Comparison of ENCODE assay signal across 2 cellular contexts in the genomic region with DNA sequence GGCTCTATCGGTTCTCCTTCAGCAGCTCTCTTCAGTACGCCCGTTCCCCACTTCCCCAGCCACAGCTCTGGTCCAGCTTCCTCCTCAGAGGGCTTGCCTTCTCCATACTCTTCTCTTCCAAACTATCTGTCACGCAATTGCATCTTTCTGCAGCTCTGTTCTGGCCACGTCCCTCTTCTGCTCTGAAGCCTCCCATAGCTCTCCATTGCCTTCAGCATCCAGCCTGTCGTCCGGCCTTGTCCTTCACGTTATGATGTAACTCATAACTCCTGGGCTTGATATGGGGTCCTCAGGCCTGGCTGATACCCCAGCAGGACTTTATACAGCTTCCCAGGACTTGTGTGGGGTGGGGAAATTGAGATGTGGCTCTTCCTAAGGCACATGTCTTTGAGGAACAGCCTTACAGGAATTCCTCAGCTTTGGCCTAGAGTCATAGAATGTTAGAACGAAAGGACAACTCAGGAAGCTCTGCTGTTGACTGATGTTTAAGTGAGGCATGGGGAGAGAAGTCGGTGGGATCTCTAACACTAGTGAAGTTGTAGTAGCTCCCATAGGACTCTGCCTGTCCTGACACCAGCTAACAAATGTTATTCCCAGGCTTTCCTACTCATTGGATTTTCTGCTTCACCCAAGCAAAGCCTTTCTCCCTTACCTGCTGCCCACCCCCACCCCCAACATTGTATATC.
TF ChIP-seq lines count a peak whose summit lies in the region.

No MANE protein-coding gene starts in this region.

TF ChIP-seq in HEK293, 187 proteins besides CTCF, POLR2A, EP300 and RAD21 (continued from another document):
- TF ChIP-seq, protein P1, sequence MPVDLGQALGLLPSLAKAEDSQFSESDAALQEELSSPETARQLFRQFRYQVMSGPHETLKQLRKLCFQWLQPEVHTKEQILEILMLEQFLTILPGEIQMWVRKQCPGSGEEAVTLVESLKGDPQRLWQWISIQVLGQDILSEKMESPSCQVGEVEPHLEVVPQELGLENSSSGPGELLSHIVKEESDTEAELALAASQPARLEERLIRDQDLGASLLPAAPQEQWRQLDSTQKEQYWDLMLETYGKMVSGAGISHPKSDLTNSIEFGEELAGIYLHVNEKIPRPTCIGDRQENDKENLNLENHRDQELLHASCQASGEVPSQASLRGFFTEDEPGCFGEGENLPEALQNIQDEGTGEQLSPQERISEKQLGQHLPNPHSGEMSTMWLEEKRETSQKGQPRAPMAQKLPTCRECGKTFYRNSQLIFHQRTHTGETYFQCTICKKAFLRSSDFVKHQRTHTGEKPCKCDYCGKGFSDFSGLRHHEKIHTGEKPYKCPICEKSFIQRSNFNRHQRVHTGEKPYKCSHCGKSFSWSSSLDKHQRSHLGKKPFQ (tag by site-specific recombination; IDR thresholded peaks at IDR 0.05) = no peak
- TF ChIP-seq SCRT2 (tag by site-specific recombination; IDR thresholded peaks at IDR 0.05) = no peak

TF ChIP-seq in WTC11, 78 proteins besides CTCF, POLR2A, EP300 and RAD21 (continued from another document):
- TF ChIP-seq, protein P2, sequence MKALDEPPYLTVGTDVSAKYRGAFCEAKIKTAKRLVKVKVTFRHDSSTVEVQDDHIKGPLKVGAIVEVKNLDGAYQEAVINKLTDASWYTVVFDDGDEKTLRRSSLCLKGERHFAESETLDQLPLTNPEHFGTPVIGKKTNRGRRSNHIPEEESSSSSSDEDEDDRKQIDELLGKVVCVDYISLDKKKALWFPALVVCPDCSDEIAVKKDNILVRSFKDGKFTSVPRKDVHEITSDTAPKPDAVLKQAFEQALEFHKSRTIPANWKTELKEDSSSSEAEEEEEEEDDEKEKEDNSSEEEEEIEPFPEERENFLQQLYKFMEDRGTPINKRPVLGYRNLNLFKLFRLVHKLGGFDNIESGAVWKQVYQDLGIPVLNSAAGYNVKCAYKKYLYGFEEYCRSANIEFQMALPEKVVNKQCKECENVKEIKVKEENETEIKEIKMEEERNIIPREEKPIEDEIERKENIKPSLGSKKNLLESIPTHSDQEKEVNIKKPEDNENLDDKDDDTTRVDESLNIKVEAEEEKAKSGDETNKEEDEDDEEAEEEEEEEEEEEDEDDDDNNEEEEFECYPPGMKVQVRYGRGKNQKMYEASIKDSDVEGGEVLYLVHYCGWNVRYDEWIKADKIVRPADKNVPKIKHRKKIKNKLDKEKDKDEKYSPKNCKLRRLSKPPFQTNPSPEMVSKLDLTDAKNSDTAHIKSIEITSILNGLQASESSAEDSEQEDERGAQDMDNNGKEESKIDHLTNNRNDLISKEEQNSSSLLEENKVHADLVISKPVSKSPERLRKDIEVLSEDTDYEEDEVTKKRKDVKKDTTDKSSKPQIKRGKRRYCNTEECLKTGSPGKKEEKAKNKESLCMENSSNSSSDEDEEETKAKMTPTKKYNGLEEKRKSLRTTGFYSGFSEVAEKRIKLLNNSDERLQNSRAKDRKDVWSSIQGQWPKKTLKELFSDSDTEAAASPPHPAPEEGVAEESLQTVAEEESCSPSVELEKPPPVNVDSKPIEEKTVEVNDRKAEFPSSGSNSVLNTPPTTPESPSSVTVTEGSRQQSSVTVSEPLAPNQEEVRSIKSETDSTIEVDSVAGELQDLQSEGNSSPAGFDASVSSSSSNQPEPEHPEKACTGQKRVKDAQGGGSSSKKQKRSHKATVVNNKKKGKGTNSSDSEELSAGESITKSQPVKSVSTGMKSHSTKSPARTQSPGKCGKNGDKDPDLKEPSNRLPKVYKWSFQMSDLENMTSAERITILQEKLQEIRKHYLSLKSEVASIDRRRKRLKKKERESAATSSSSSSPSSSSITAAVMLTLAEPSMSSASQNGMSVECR (CRISPR knock-in tag; IDR thresholded peaks at IDR 0.05; ENCODE audit: borderline replicate concordance) = no peak
- TF ChIP-seq MXD4 (CRISPR knock-in tag; IDR thresholded peaks at IDR 0.05; ENCODE audit: borderline replicate concordance) (no peak), ATF1 (CRISPR knock-in tag; IDR thresholded peaks at IDR 0.05) (no peak), CBFB (CRISPR knock-in tag; IDR thresholded peaks at IDR 0.05; ENCODE audit: low read depth) (no peak), MYBL2 (CRISPR knock-in tag; IDR thresholded peaks at IDR 0.05) (no peak), SMAD3 (CRISPR knock-in tag; IDR thresholded peaks at IDR 0.05; ENCODE audit: borderline replicate concordance) (no peak), GRHL2 (CRISPR knock-in tag; IDR thresholded peaks at IDR 0.05; ENCODE audit: insufficient replicate concordance, severe bottlenecking) (no peak), HMGA2 (CRISPR knock-in tag; IDR thresholded peaks at IDR 0.05) (no peak), EMX1 (CRISPR knock-in tag; IDR thresholded peaks at IDR 0.05) (no peak), NR1H2 (CRISPR knock-in tag; IDR thresholded peaks at IDR 0.05) (no peak)
- TF ChIP-seq, protein P3, sequence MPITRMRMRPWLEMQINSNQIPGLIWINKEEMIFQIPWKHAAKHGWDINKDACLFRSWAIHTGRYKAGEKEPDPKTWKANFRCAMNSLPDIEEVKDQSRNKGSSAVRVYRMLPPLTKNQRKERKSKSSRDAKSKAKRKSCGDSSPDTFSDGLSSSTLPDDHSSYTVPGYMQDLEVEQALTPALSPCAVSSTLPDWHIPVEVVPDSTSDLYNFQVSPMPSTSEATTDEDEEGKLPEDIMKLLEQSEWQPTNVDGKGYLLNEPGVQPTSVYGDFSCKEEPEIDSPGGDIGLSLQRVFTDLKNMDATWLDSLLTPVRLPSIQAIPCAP (CRISPR knock-in tag; IDR thresholded peaks at IDR 0.05) = no peak
- TF ChIP-seq, protein P4, sequence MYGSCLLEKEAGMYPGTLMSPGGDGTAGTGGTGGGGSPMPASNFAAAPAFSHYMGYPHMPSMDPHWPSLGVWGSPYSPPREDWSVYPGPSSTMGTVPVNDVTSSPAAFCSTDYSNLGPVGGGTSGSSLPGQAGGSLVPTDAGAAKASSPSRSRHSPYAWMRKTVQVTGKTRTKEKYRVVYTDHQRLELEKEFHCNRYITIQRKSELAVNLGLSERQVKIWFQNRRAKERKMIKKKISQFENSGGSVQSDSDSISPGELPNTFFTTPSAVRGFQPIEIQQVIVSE (CRISPR knock-in tag; IDR thresholded peaks at IDR 0.05; ENCODE audit: borderline replicate concordance) = no peak
- TF ChIP-seq, protein P5, sequence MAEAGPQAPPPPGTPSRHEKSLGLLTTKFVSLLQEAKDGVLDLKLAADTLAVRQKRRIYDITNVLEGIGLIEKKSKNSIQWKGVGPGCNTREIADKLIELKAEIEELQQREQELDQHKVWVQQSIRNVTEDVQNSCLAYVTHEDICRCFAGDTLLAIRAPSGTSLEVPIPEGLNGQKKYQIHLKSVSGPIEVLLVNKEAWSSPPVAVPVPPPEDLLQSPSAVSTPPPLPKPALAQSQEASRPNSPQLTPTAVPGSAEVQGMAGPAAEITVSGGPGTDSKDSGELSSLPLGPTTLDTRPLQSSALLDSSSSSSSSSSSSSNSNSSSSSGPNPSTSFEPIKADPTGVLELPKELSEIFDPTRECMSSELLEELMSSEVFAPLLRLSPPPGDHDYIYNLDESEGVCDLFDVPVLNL (CRISPR knock-in tag; IDR thresholded peaks at IDR 0.05; ENCODE audit: borderline replicate concordance, low read depth) = no peak
- TF ChIP-seq, protein P6, sequence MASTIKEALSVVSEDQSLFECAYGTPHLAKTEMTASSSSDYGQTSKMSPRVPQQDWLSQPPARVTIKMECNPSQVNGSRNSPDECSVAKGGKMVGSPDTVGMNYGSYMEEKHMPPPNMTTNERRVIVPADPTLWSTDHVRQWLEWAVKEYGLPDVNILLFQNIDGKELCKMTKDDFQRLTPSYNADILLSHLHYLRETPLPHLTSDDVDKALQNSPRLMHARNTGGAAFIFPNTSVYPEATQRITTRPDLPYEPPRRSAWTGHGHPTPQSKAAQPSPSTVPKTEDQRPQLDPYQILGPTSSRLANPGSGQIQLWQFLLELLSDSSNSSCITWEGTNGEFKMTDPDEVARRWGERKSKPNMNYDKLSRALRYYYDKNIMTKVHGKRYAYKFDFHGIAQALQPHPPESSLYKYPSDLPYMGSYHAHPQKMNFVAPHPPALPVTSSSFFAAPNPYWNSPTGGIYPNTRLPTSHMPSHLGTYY (CRISPR knock-in tag; IDR thresholded peaks at IDR 0.05) = no peak
- TF ChIP-seq, protein P7, sequence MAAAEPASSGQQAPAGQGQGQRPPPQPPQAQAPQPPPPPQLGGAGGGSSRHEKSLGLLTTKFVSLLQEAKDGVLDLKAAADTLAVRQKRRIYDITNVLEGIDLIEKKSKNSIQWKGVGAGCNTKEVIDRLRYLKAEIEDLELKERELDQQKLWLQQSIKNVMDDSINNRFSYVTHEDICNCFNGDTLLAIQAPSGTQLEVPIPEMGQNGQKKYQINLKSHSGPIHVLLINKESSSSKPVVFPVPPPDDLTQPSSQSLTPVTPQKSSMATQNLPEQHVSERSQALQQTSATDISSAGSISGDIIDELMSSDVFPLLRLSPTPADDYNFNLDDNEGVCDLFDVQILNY (CRISPR knock-in tag; IDR thresholded peaks at IDR 0.05) = no peak
- TF ChIP-seq, protein P8, sequence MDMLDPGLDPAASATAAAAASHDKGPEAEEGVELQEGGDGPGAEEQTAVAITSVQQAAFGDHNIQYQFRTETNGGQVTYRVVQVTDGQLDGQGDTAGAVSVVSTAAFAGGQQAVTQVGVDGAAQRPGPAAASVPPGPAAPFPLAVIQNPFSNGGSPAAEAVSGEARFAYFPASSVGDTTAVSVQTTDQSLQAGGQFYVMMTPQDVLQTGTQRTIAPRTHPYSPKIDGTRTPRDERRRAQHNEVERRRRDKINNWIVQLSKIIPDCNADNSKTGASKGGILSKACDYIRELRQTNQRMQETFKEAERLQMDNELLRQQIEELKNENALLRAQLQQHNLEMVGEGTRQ (CRISPR knock-in tag; IDR thresholded peaks at IDR 0.05) = no peak
